Comparison of ENCODE assay signal across 8 cellular contexts in genomic region chr6:13711726-13712484, GRCh38. TPM values are rescaled to one million over a fixed set of nuclear protein-coding genes. Genes with fewer than 3 reads are reported as not detected.
A peak's percentile ranks its signal among the peaks of the same experiment; 100 is the strongest.
DNase-seq lines count a peak whose midpoint lies in the region; ATAC-seq, FAIRE-seq and TF ChIP-seq lines count a peak whose summit lies in the region.

TSS of gene RANBP9 (minus strand) at chr6:13711835. CDS start at chr6:13711505, 330 bp downstream.

- CTCF ChIA-PET in Caco-2 (lab: Charles Lee) = no interaction called here

- peaks cover 19% of the 10 kb centered on the region for H3K4me1 ChIP-seq in Caco-2
- no peaks in the 10 kb centered on the region for H3K4me1 ChIP-seq in NT2/D1 (ENCODE audit: insufficient read depth, insufficient read length)

- H3K27ac Mint-ChIP-seq in Caco-2 (ENCODE audit: unreplicated experiment) = peak within 1 kb of the TSS; percentile 86
- H3K27ac Mint-ChIP-seq in mesothelial cell of epicardium = peak within 1 kb of the TSS; percentile 97

- ATAC-seq in GM21367 (IDR thresholded peaks at IDR 0.05; ENCODE audit: unreplicated experiment) = peak; percentile 69

- in situ Hi-C loops in endometrial microvascular endothelial cells (cut with HindIII; ENCODE audit: inconsistent ontology term, low pct_unique_long_range_greater_than_20kb, low sequenced_read_pairs) = no loop called here

- no TSS peak for BruUV-seq in Caco-2 (replicated peaks; lab: Mats Ljungman, UMichigan)

- peak; percentile 95 for FAIRE-seq in HTR-8/SVneo (lab: Jason Lieb, UNC)

- H3K36me3 Mint-ChIP-seq in Caco-2 (ENCODE audit: insufficient read depth, unreplicated experiment) (peaks cover 7% of the 10 kb centered on the region), mesothelial cell of epicardium (peaks cover 7% of the 10 kb centered on the region)

- H3K36me3 ChIP-seq in Caco-2 (ENCODE audit: control insufficient read depth, insufficient read depth, low read length) (no peaks in the 10 kb centered on the region), NT2/D1 (ENCODE audit: insufficient read depth, insufficient read length, low read length) (no peaks in the 10 kb centered on the region)

- TF ChIP-seq CTCF in Caco-2 (IDR thresholded peaks at IDR 0.05; ENCODE audit: insufficient read depth in 1 of 2, low read depth in 1 of 2, low read length in 1 of 2, severe bottlenecking in 1 of 2, unreplicated experiment in 1 of 2) (no peak), mesothelial cell of epicardium (IDR thresholded peaks at IDR 0.05; ENCODE audit: unreplicated experiment) (no peak)

- H3K4me3 Mint-ChIP-seq in Caco-2 (ENCODE audit: unreplicated experiment) (peak within 1 kb of the TSS; percentile 91), mesothelial cell of epicardium (peak within 1 kb of the TSS; percentile 86)

- H3K9me3 ChIP-seq in Caco-2 (no peaks in the 10 kb centered on the region), NT2/D1 (ENCODE audit: insufficient read depth, low read length) (peaks cover 19% of the 10 kb centered on the region; the same call in 1 of the 2 replicates)

- peak; percentile 89 to 91 for DNase-seq in Caco-2
- peak; percentile 84 for DNase-seq in HTR-8/SVneo (ENCODE audit: insufficient read length, low spot score)
- DNase-seq in NT2/D1 (ENCODE audit: low read depth, low spot score) = peak; percentile 70
- DNase-seq in activated CD8-positive, alpha-beta memory T cell treated with anti-CD3 and anti-CD28 coated beads, Interleukin-2, amount 50 U/mL, for 24 hours (ENCODE audit: extremely low read depth) = peak; percentile 49
- peak; percentile 75 to 87 for DNase-seq in mesothelial cell of epicardium (ENCODE audit: low spot score in 2 of 2, unreplicated experiment in 2 of 2)
- DNase-seq in stimulated activated CD8-positive, alpha-beta memory T cell treated with anti-CD3 and anti-CD28 coated beads, Interleukin-15, amount 100 ng/mL, for 48 hours (ENCODE audit: low read depth in 2 of 2) = peak; percentile 81 to 82

- H3K27me3 Mint-ChIP-seq in Caco-2 (ENCODE audit: insufficient read depth, unreplicated experiment) (no peaks in the 10 kb centered on the region), mesothelial cell of epicardium (ENCODE audit: low read depth) (no peaks in the 10 kb centered on the region)

- POLR2A ChIA-PET in Caco-2 (lab: Charles Lee) = no interaction called here

- H3K4me3 ChIP-seq in Caco-2 (ENCODE audit: low read depth, low read length) = peak within 1 kb of the TSS; percentile 69
- peak within 1 kb of the TSS; percentile 76 for H3K4me3 ChIP-seq in NT2/D1 (ENCODE audit: insufficient read length, low read depth)

- H3K4me1 Mint-ChIP-seq in Caco-2 (ENCODE audit: low read depth, unreplicated experiment) = peaks cover 12% of the 10 kb centered on the region
- peaks cover 41% of the 10 kb centered on the region for H3K4me1 Mint-ChIP-seq in mesothelial cell of epicardium

- H3K9me3 Mint-ChIP-seq in Caco-2 (ENCODE audit: unreplicated experiment) = no peaks in the 10 kb centered on the region
- H3K9me3 Mint-ChIP-seq in mesothelial cell of epicardium = peaks cover 5% of the 10 kb centered on the region

- H3K27me3 ChIP-seq in Caco-2 (replicated peaks; ENCODE audit: control insufficient read depth, insufficient read depth, low read length) = no peaks in the 10 kb centered on the region
- H3K27me3 ChIP-seq in NT2/D1 (ENCODE audit: insufficient read depth, insufficient read length) = no peaks in the 10 kb centered on the region

- intact Hi-C loops in Caco-2 (cut with micrococcal nuclease; ENCODE audit: unreplicated experiment) = no loop called here

- peak within 1 kb of the TSS; percentile 88 for H3K9ac ChIP-seq in NT2/D1 (ENCODE audit: insufficient read length, low read depth)

RNA-seq across cellular contexts. Expression of gene RANBP9, which starts in this region (rescaled TPM):
- total RNA-seq in Caco-2 (2022) (36.7 and 38.2 TPM in 2 replicates), endometrial microvascular endothelial cells (ENCODE audit: inconsistent ontology term) (26.0 TPM), mesothelial cell of epicardium (45.5 to 46.9 TPM (median 45.8 TPM) in 3 replicates)

Comparison
In these comparisons a context has a peak if more than half of its experiments do, and no peak if none do; other contexts are left out.
1. Peak in every context shown above with its lines: DNase-seq, ATAC-seq and H3K4me3 ChIP-seq.